20 cellular contexts compared by ENCODE assay signal in genomic region chr16:23343643-23344612, GRCh38.
"Had no signal": no experiment of that assay in that cellular context is flagged by ENCODE, and none has a peak within 500 bp of the region (broad histone marks: within the 10 kb centered on the region; RNA-seq: fewer than 3 reads in every experiment).

No MANE protein-coding gene starts in this region.

- ATAC-seq: activated naive CD4-positive, alpha-beta T cell treated with anti-CD3 and anti-CD28 coated beads, Interleukin-2, amount 50 U/mL, for 72 hours; natural killer cell treated with Interleukin-12 subunit alpha and Interleukin-12 subunit beta and Interleukin-15 and Interleukin-18, amount 100 ng/mL, for 72 hours; pancreas had no signal

- H3K27me3 ChIP-seq: adrenal gland, breast epithelium, pancreas, thyroid gland had no signal

- H3K27ac ChIP-seq: adrenal gland, breast epithelium, coronary artery, neutrophil, pancreas, thyroid gland, WERI-Rb-1 had no signal

- H3K4me3 ChIP-seq: adrenal gland, breast epithelium, coronary artery, pancreas, thyroid gland had no signal

- H3K4me1 ChIP-seq: adrenal gland, breast epithelium, pancreas, thyroid gland had no signal

- H3K36me3 ChIP-seq: adrenal gland, breast epithelium, neutrophil, pancreas, thyroid gland, WERI-Rb-1 had no signal

- DNase-seq: activated CD4-positive, alpha-beta T cell treated with anti-CD3 and anti-CD28 coated beads, Interleukin-2, amount 50 U/mL, for 4 hours; activated gamma-delta T cell; adrenal gland; erythroblast; foreskin melanocyte; glutamatergic neuron; kidney glomerular epithelial cell; mesenchymal stem cell; pancreas; stimulated activated CD4-positive, alpha-beta T cell treated with anti-CD3 and anti-CD28 coated beads, Interleukin-12 subunit alpha, Interleukin-12 subunit beta, amount 100 ng/mL, for 4 hours; stimulated activated CD4-positive, alpha-beta T cell treated with anti-CD3 and anti-CD28 coated beads, Interleukin-1b, Interleukin-23, amount 100 ng/mL, for 48 hours; stimulated activated CD8-positive, alpha-beta memory T cell treated with anti-CD3 and anti-CD28 coated beads, Interleukin-4, amount 100 ng/mL, for 48 hours; stimulated activated naive CD4-positive, alpha-beta T cell treated with Interleukin-2 at 50 U/mL for 16 hours; thyroid gland; WERI-Rb-1 had no signal

- H3K9me3 ChIP-seq: adrenal gland, breast epithelium, neutrophil, pancreas, thyroid gland had no signal
